In the genomic region with DNA sequence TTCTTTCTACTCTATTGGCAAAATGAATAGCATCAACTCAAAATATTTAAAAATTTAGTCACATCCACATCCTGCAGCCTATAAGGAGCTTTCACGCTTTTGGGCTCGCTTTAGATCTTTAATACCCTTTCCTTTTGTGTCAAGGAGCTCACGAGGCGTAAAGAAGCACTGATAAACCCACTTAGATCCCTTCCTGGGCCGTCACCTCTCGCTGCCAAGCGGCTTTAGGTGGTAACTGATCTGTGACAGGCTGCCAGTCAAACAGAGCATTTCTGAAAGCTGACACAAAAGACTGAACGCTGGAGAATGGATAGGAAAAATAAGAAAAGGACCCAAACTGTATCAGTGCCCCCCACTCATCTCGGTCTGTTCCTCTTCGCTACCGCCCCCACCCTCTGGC, we compare ENCODE assay signal across 8 cellular contexts.
DNase-seq lines count a peak whose midpoint lies in the region; ATAC-seq, FAIRE-seq and TF ChIP-seq lines count a peak whose summit lies in the region.

No MANE protein-coding gene starts in this region.

- H3K27me3 Mint-ChIP-seq in activated B cell treated with CpG ODN at 0.5 μM for 24 hours (no peaks in the 10 kb centered on the region), neural progenitor cell (ENCODE audit: insufficient read depth, low read depth) (peaks cover 6% of the 10 kb centered on the region)

- no peak overlapping the region for H3K9ac ChIP-seq in neural progenitor cell

- TF ChIP-seq CTCF in activated B cell treated with CpG ODN at 0.5 μM for 24 hours (IDR thresholded peaks at IDR 0.05) (no peak), neural progenitor cell (IDR thresholded peaks at IDR 0.05) (no peak)

- H3K36me3 Mint-ChIP-seq in activated B cell treated with CpG ODN at 0.5 μM for 24 hours (ENCODE audit: low read depth): no peaks in the 10 kb centered on the region
- peaks cover 3% of the 10 kb centered on the region for H3K36me3 Mint-ChIP-seq in neural progenitor cell

- H3K4me1 Mint-ChIP-seq in activated B cell treated with CpG ODN at 0.5 μM for 24 hours (no peaks in the 10 kb centered on the region), neural progenitor cell (peaks cover 13% of the 10 kb centered on the region)

- H3K79me2 ChIP-seq in neural progenitor cell (ENCODE audit: low read depth): no peaks in the 10 kb centered on the region

- H3K4me3 ChIP-seq in neural progenitor cell: peak overlapping the region; percentile 42

- CTCF ChIA-PET in activated B cell treated with CpG ODN at 0.5 μM for 24 hours (lab: Charles Lee): no interaction called here

- H2AFZ ChIP-seq in neural progenitor cell (replicated peaks): no peak overlapping the region

- H3K9me3 ChIP-seq in neural progenitor cell (ENCODE audit: low read depth): no peaks in the 10 kb centered on the region

- H3K27ac ChIP-seq in neural progenitor cell: no peak overlapping the region

- no peak for DNase-seq in GM18507 (ENCODE audit: extremely low spot score, insufficient read length, low read depth)
- DNase-seq in activated B cell treated with CpG ODN at 0.5 μM for 24 hours: no peak
- DNase-seq in neural progenitor cell (ENCODE audit: low spot score): peak; percentile 82
- DNase-seq in SW 1271 (lab: John Stamatoyannopoulos, UW): no peak
- DNase-seq in DMS114 treated with DMSO at 0.1 percent for 48 hours (lab: John Stamatoyannopoulos, UW; ENCODE audit: unreplicated experiment): no peak
- DNase-seq in T-helper 9 cell: no peak

- no peaks in the 10 kb centered on the region for H3K36me3 ChIP-seq in neural progenitor cell

- no peaks in the 10 kb centered on the region for H3K27me3 ChIP-seq in neural progenitor cell

- H3K9me3 Mint-ChIP-seq in activated B cell treated with CpG ODN at 0.5 μM for 24 hours (no peaks in the 10 kb centered on the region), neural progenitor cell (peaks cover 2% of the 10 kb centered on the region)

- H3K27ac Mint-ChIP-seq in activated B cell treated with CpG ODN at 0.5 μM for 24 hours (no peak overlapping the region), neural progenitor cell (no peak overlapping the region)

- peak; percentile 44 for ATAC-seq in HG02840 (IDR thresholded peaks at IDR 0.05; ENCODE audit: low FRiP score, unreplicated experiment)
- ATAC-seq in activated B cell treated with CpG ODN at 0.5 μM for 24 hours (ENCODE audit: low read depth): peak; percentile 68
- ATAC-seq in HG03139 (IDR thresholded peaks at IDR 0.05; ENCODE audit: unreplicated experiment): no peak

- H3K4me1 ChIP-seq in neural progenitor cell: peaks cover 41% of the 10 kb centered on the region

- intact Hi-C loops in activated B cell treated with CpG ODN at 0.5 μM for 24 hours (cut with micrococcal nuclease): loop anchor here (1.0 to 10.0 kb wide), 5 partner anchors 16 to 1279 kb away; a partner anchor contains a TSS

- POLR2A ChIA-PET in activated B cell treated with CpG ODN at 0.5 μM for 24 hours (lab: Charles Lee): interaction anchor here (0.5 to 1.2 kb wide), 4 partner anchors 9 to 1861 kb away, joined by 4 to 6 read pairs (median 4); a partner anchor contains a TSS

- H4K20me1 ChIP-seq in neural progenitor cell (ENCODE audit: low read depth): no peaks in the 10 kb centered on the region

- peak overlapping the region; percentile 76 for H3K4me2 ChIP-seq in neural progenitor cell

- peaks cover 14% of the 10 kb centered on the region for H3F3A ChIP-seq in neural progenitor cell (ENCODE audit: low read depth)

- H3K4me3 Mint-ChIP-seq in activated B cell treated with CpG ODN at 0.5 μM for 24 hours (no peak overlapping the region), neural progenitor cell (no peak overlapping the region)

- peak; percentile 36 for FAIRE-seq in GM18507 (lab: Jason Lieb, UNC)
